Comparison of ENCODE assay signal across 8 cellular contexts in genomic region chr4:155353923-155354540, GRCh38. TPM values are rescaled to one million over a fixed set of nuclear protein-coding genes. Genes with fewer than 3 reads are reported as not detected.
DNase-seq lines count a peak whose midpoint lies in the region; ATAC-seq and TF ChIP-seq lines count a peak whose summit lies in the region.

No MANE protein-coding gene starts in this region.

- no peak overlapping the region for H3K4me3 ChIP-seq in AG09309 (ENCODE audit: control insufficient read depth, low read depth, low read length)

- no peak for TF ChIP-seq POLR2A in GM18505 (IDR thresholded peaks at IDR 0.05; ENCODE audit: borderline replicate concordance, extremely low read depth, insufficient read depth, insufficient read length)

- ATAC-seq in GM18505 (IDR thresholded peaks at IDR 0.05; ENCODE audit: unreplicated experiment) (peak; percentile 96), HG02852 (IDR thresholded peaks at IDR 0.05; ENCODE audit: unreplicated experiment) (peak; percentile 97)

- peak; percentile 13 for DNase-seq in AG09309 (ENCODE audit: low read depth)
- peak; percentile 6 for DNase-seq in NCI-H1694 (lab: John Stamatoyannopoulos, UW)
- peak; percentile 59 for DNase-seq in activated CD8-positive, alpha-beta memory T cell treated with anti-CD3 and anti-CD28 coated beads, Interleukin-2, amount 50 U/mL, for 48 hours
- peak; percentile 17 for DNase-seq in germinal center (ENCODE audit: low spot score)
- peak; percentile 35 for DNase-seq in pons (ENCODE audit: low spot score)
- no peak for DNase-seq in mesenteric fat pad (ENCODE audit: low spot score)

- peak; percentile 76 for TF ChIP-seq CTCF in AG09309 (IDR thresholded peaks at IDR 0.05; ENCODE audit: control insufficient read depth, insufficient read depth, low read depth, low read length, missing control alignments)

RNA-seq across cellular contexts. Expression of gene MAP9, which starts 22.7 kb away (rescaled TPM):
- 4.9 TPM for total RNA-seq in mesenteric fat pad
